Comparison of ENCODE assay signal across 1 cellular context in genomic region chr21:17478156-17478555, GRCh38. TPM values are rescaled to one million over a fixed set of nuclear protein-coding genes. Genes with fewer than 3 reads are reported as not detected.
"Had no signal": no experiment of that assay in that cellular context is flagged by ENCODE, and none has a peak within 500 bp of the region (broad histone marks: within the 10 kb centered on the region; RNA-seq: fewer than 3 reads in every experiment).

No MANE protein-coding gene starts in this region.

RNA-seq across cellular contexts. Expression of gene CXADR, which starts 34.7 kb away (rescaled TPM):
- total RNA-seq: LHCN-M2 had no signal
